1 cellular context compared by ENCODE assay signal in the genomic region with DNA sequence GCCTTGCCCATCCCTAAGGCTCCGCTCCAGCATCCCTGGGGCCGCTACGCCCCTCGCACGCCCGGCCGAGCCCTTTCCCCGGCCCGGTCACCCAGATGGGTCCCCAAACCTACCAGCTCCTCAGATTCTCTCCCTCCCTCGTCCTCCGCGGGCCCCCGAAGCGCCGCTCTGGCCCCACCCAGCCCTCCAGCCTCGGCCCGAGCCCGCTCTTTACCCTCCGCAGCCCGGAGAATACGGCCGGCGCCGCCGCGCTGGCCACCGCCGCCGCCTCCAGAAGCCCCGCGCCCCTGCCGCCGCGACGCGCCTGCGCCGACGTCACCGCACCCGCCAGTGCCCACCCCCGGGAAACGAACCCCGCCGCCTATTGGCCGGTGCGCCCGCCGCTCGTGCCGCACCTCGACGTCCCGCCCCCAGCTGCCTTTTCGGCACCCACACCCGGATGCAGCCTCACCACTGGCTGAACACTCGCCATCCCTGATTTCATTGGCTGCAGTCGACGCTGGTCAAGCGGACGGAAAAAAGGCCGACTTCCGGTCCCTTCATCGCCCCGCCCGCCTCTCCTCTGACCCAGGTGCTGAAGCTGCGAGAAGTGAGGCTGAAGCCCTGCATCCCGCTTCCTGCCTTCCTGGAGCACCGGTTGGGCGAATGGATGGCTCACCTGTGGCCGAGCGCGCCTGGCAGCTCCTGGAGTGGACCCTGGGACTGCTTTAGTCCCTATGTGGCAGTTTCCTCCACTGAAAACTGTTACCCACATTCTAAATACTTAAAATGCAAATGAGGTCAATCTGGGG.
TF ChIP-seq lines count a peak whose summit lies in the region.

A gene (minus strand): TSS at position 292 of the 791 bp plus-strand sequence. CDS start 1,364 bp downstream, outside the sequence.

TF ChIP-seq in HEK293, 187 proteins besides CTCF, POLR2A, EP300 and RAD21 (continued from another document and continues in another):
- TF ChIP-seq, protein P1, sequence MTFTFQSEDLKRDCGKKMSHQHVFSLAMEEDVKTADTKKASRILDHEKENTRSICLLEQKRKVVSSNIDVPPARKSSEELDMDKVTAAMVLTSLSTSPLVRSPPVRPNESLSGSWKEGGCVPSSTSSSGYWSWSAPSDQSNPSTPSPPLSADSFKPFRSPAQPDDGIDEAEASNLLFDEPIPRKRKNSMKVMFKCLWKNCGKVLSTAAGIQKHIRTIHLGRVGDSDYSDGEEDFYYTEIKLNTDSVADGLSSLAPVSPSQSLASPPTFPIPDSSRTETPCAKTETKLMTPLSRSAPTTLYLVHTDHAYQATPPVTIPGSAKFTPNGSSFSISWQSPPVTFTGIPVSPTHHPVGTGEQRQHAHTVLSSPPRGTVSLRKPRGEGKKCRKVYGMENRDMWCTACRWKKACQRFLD (tag by site-specific recombination; IDR thresholded peaks at IDR 0.05): no peak
- TF ChIP-seq SP2 (tag by site-specific recombination; IDR thresholded peaks at IDR 0.05) (peak; percentile 99), ZNF37A (tag by site-specific recombination; IDR thresholded peaks at IDR 0.05) (no peak), ZNF558 (tag by site-specific recombination; IDR thresholded peaks at IDR 0.05) (no peak), ZNF610 (tag by site-specific recombination; IDR thresholded peaks at IDR 0.05; ENCODE audit: borderline replicate concordance) (no peak), ZNF175 (tag by site-specific recombination; IDR thresholded peaks at IDR 0.05) (no peak), ZSCAN23 (tag by site-specific recombination; IDR thresholded peaks at IDR 0.05) (no peak), KLF8 (tag by site-specific recombination; IDR thresholded peaks at IDR 0.05) (peak; percentile 58; the same call in 1 of the 2 replicates), ZNF24 (tag by site-specific recombination; IDR thresholded peaks at IDR 0.05) (no peak), ZNF785 (tag by site-specific recombination; IDR thresholded peaks at IDR 0.05) (no peak), ZNF132 (tag by site-specific recombination; IDR thresholded peaks at IDR 0.05; ENCODE audit: borderline replicate concordance) (no peak), ZNF777 (tag by site-specific recombination; IDR thresholded peaks at IDR 0.05; ENCODE audit: borderline replicate concordance) (no peak), ZNF426 (tag by site-specific recombination; IDR thresholded peaks at IDR 0.05) (no peak), ZNF423 (tag by site-specific recombination; IDR thresholded peaks at IDR 0.05) (no peak), YY1 (tag by site-specific recombination; IDR thresholded peaks at IDR 0.05) (0 out of 2 replicates have a peak, but pooled peaks have one; percentile 35), ZNF16 (tag by site-specific recombination; IDR thresholded peaks at IDR 0.05; ENCODE audit: low read depth) (no peak), ZNF302 (tag by site-specific recombination; IDR thresholded peaks at IDR 0.05; ENCODE audit: low read depth) (no peak), ZNF521 (tag by site-specific recombination; IDR thresholded peaks at IDR 0.05) (no peak), ZNF211 (tag by site-specific recombination; IDR thresholded peaks at IDR 0.05; ENCODE audit: low read depth) (no peak), GLI4 (tag by site-specific recombination; IDR thresholded peaks at IDR 0.05) (no peak), ZNF23 (tag by site-specific recombination; IDR thresholded peaks at IDR 0.05; ENCODE audit: borderline replicate concordance) (no peak), ZBTB7A (tag by site-specific recombination; IDR thresholded peaks at IDR 0.05; ENCODE audit: low read depth) (no peak; the same call in 1 of the 2 replicates), ZSCAN16 (tag by site-specific recombination; IDR thresholded peaks at IDR 0.05) (no peak), ZFP3 (tag by site-specific recombination; IDR thresholded peaks at IDR 0.05; ENCODE audit: low read depth) (no peak), GLIS1 (tag by site-specific recombination; IDR thresholded peaks at IDR 0.05) (peak; percentile 59; the same call in 1 of the 2 replicates), ZNF335 (tag by site-specific recombination; conservative IDR thresholded peaks at IDR 0.05) (0 out of 2 replicates have a peak, but pooled peaks have one; percentile 23), ZBTB20 (tag by site-specific recombination; IDR thresholded peaks at IDR 0.05) (peak; percentile 59), SP7 (tag by site-specific recombination; IDR thresholded peaks at IDR 0.05) (no peak), ZNF350 (tag by site-specific recombination; IDR thresholded peaks at IDR 0.05) (no peak), HOXA7 (CRISPR knock-in tag; IDR thresholded peaks at IDR 0.05; ENCODE audit: borderline replicate concordance) (no peak)
- TF ChIP-seq, protein P2, sequence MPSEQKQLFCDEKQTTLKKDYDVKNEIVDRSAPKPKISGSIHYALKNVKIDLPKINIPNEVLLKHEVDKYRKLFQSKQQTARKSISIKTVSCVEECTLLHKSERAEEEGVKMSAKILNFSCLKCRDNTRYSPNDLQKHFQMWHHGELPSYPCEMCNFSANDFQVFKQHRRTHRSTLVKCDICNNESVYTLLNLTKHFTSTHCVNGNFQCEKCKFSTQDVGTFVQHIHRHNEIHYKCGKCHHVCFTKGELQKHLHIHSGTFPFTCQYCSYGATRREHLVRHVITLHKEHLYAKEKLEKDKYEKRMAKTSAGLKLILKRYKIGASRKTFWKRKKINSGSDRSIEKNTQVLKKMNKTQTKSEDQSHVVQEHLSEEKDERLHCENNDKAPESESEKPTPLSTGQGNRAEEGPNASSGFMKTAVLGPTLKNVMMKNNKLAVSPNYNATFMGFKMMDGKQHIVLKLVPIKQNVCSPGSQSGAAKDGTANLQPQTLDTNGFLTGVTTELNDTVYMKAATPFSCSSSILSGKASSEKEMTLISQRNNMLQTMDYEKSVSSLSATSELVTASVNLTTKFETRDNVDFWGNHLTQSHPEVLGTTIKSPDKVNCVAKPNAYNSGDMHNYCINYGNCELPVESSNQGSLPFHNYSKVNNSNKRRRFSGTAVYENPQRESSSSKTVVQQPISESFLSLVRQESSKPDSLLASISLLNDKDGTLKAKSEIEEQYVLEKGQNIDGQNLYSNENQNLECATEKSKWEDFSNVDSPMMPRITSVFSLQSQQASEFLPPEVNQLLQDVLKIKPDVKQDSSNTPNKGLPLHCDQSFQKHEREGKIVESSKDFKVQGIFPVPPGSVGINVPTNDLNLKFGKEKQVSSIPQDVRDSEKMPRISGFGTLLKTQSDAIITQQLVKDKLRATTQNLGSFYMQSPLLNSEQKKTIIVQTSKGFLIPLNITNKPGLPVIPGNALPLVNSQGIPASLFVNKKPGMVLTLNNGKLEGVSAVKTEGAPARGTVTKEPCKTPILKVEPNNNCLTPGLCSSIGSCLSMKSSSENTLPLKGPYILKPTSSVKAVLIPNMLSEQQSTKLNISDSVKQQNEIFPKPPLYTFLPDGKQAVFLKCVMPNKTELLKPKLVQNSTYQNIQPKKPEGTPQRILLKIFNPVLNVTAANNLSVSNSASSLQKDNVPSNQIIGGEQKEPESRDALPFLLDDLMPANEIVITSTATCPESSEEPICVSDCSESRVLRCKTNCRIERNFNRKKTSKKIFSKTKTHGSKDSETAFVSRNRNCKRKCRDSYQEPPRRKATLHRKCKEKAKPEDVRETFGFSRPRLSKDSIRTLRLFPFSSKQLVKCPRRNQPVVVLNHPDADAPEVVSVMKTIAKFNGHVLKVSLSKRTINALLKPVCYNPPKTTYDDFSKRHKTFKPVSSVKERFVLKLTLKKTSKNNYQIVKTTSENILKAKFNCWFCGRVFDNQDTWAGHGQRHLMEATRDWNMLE (tag by site-specific recombination; conservative IDR thresholded peaks at IDR 0.05; ENCODE audit: low read depth): no peak
- TF ChIP-seq, protein P3, sequence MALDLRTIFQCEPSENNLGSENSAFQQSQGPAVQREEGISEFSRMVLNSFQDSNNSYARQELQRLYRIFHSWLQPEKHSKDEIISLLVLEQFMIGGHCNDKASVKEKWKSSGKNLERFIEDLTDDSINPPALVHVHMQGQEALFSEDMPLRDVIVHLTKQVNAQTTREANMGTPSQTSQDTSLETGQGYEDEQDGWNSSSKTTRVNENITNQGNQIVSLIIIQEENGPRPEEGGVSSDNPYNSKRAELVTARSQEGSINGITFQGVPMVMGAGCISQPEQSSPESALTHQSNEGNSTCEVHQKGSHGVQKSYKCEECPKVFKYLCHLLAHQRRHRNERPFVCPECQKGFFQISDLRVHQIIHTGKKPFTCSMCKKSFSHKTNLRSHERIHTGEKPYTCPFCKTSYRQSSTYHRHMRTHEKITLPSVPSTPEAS (tag by site-specific recombination; IDR thresholded peaks at IDR 0.05): no peak
- TF ChIP-seq, protein P4, sequence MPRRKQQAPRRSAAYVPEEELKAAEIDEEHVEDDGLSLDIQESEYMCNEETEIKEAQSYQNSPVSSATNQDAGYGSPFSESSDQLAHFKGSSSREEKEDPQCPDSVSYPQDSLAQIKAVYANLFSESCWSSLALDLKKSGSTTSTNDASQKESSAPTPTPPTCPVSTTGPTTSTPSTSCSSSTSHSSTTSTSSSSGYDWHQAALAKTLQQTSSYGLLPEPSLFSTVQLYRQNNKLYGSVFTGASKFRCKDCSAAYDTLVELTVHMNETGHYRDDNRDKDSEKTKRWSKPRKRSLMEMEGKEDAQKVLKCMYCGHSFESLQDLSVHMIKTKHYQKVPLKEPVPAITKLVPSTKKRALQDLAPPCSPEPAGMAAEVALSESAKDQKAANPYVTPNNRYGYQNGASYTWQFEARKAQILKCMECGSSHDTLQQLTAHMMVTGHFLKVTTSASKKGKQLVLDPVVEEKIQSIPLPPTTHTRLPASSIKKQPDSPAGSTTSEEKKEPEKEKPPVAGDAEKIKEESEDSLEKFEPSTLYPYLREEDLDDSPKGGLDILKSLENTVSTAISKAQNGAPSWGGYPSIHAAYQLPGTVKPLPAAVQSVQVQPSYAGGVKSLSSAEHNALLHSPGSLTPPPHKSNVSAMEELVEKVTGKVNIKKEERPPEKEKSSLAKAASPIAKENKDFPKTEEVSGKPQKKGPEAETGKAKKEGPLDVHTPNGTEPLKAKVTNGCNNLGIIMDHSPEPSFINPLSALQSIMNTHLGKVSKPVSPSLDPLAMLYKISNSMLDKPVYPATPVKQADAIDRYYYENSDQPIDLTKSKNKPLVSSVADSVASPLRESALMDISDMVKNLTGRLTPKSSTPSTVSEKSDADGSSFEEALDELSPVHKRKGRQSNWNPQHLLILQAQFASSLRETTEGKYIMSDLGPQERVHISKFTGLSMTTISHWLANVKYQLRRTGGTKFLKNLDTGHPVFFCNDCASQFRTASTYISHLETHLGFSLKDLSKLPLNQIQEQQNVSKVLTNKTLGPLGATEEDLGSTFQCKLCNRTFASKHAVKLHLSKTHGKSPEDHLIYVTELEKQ (tag by site-specific recombination; IDR thresholded peaks at IDR 0.05; ENCODE audit: borderline replicate concordance): no peak
- TF ChIP-seq, protein P5, sequence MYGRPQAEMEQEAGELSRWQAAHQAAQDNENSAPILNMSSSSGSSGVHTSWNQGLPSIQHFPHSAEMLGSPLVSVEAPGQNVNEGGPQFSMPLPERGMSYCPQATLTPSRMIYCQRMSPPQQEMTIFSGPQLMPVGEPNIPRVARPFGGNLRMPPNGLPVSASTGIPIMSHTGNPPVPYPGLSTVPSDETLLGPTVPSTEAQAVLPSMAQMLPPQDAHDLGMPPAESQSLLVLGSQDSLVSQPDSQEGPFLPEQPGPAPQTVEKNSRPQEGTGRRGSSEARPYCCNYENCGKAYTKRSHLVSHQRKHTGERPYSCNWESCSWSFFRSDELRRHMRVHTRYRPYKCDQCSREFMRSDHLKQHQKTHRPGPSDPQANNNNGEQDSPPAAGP (tag by site-specific recombination; IDR thresholded peaks at IDR 0.05): no peak; the same call in 1 of the 2 replicates
- TF ChIP-seq, protein P6, sequence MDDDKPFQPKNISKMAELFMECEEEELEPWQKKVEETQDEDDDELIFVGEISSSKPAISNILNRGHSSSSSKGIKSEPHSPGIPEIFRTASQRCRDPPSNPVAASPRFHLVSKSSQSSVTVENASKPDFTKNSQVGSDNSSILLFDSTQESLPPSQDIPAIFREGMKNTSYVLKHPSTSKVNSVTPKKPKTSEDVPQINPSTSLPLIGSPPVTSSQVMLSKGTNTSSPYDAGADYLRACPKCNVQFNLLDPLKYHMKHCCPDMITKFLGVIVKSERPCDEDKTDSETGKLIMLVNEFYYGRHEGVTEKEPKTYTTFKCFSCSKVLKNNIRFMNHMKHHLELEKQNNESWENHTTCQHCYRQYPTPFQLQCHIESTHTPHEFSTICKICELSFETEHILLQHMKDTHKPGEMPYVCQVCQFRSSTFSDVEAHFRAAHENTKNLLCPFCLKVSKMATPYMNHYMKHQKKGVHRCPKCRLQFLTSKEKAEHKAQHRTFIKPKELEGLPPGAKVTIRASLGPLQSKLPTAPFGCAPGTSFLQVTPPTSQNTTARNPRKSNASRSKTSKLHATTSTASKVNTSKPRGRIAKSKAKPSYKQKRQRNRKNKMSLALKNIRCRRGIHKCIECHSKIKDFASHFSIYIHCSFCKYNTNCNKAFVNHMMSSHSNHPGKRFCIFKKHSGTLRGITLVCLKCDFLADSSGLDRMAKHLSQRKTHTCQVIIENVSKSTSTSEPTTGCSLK (tag by site-specific recombination; IDR thresholded peaks at IDR 0.05): no peak
- TF ChIP-seq, protein P7, sequence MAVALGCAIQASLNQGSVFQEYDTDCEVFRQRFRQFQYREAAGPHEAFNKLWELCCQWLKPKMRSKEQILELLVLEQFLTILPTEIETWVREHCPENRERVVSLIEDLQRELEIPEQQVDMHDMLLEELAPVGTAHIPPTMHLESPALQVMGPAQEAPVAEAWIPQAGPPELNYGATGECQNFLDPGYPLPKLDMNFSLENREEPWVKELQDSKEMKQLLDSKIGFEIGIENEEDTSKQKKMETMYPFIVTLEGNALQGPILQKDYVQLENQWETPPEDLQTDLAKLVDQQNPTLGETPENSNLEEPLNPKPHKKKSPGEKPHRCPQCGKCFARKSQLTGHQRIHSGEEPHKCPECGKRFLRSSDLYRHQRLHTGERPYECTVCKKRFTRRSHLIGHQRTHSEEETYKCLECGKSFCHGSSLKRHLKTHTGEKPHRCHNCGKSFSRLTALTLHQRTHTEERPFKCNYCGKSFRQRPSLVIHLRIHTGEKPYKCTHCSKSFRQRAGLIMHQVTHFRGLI (tag by site-specific recombination; IDR thresholded peaks at IDR 0.05): peak; percentile 72
- TF ChIP-seq, protein P8, sequence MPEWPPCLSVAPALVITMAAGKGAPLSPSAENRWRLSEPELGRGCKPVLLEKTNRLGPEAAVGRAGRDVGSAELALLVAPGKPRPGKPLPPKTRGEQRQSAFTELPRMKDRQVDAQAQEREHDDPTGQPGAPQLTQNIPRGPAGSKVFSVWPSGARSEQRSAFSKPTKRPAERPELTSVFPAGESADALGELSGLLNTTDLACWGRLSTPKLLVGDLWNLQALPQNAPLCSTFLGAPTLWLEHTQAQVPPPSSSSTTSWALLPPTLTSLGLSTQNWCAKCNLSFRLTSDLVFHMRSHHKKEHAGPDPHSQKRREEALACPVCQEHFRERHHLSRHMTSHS (tag by site-specific recombination; IDR thresholded peaks at IDR 0.05): no peak
